In the genomic region with DNA sequence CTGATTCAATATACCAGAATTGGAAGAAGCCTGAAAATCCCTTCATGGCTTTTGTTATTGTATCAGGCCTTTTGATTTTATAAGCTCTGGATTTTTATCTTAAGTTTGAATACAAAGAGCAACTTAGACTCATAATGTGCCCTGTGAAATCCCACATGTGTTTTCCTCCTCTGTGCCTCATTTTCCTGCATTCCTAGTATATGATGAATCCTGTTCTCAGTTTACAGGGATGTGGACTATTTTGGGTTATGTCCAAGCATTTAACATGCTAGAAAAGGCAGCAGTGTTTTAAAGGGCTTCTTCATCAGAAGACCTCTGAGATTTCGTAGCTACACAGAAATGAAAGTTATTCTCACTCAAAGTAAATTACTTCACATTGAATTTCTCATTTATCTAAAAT, we compare ENCODE assay signal across 13 cellular contexts.
DNase-seq lines count a peak whose midpoint lies in the region; ATAC-seq and TF ChIP-seq lines count a peak whose summit lies in the region.
"Had no signal": no experiment of that assay in that cellular context is flagged by ENCODE, and none has a peak within 500 bp of the region (broad histone marks: within the 10 kb centered on the region; RNA-seq: fewer than 3 reads in every experiment).

No MANE protein-coding gene starts in this region.

- H3K4me1 Mint-ChIP-seq in HFFc6 (ENCODE audit: low read depth): peaks cover 70% of the 10 kb centered on the region
- H3K4me1 Mint-ChIP-seq: activated CD8-positive, alpha-beta memory T cell treated with anti-CD3 and anti-CD28 coated beads, Interleukin-2, amount 10 ng/mL, durations not matched to agents 7 days and 5 days; activated naive CD8-positive, alpha-beta T cell treated with anti-CD3 and anti-CD28 coated beads, Interleukin-2, amount 50 U/mL, for 24 hours; stimulated activated naive CD8-positive, alpha-beta T cell treated with anti-CD3 and anti-CD28 coated beads, Interleukin-15, amount 100 ng/mL, for 72 hours had no signal

- TF ChIP-seq CTCF in HFFc6 (IDR thresholded peaks at IDR 0.05) (no peak), foreskin fibroblast (IDR thresholded peaks at IDR 0.05; ENCODE audit: low read depth, low read length) (no peak)

- H3K4me3 ChIP-seq in foreskin fibroblast (ENCODE audit: low read depth in 1 of 2, low read length in 2 of 2): no peak overlapping the region

- intact Hi-C loops in posterior cingulate gyrus (cut with DNase I): no loop called here

- DNase-seq in HFFc6: peak; percentile 63
- peak; percentile 87 for DNase-seq in amniotic epithelial cell (ENCODE audit: low read depth)
- DNase-seq in foreskin fibroblast: peak; percentile 85 to 93
- peak; percentile 40 for DNase-seq in smooth muscle cell of the brain vasculature (ENCODE audit: low read depth, low spot score)
- DNase-seq in posterior cingulate gyrus: no peak
- no peak for DNase-seq in NCI-H2029 (lab: John Stamatoyannopoulos, UW)
- no peak for DNase-seq in activated CD8-positive, alpha-beta memory T cell treated with anti-CD3 and anti-CD28 coated beads, Interleukin-2, amount 50 U/mL, for 4 hours
- DNase-seq: activated CD8-positive, alpha-beta memory T cell treated with anti-CD3 and anti-CD28 coated beads, Interleukin-2, amount 10 ng/mL, durations not matched to agents 7 days and 5 days; activated naive CD8-positive, alpha-beta T cell treated with anti-CD3 and anti-CD28 coated beads, Interleukin-2, amount 50 U/mL, for 24 hours; kidney; NCI-H1436; stimulated activated naive CD8-positive, alpha-beta T cell treated with anti-CD3 and anti-CD28 coated beads, Interleukin-15, amount 100 ng/mL, for 72 hours had no signal

- peaks cover 9% of the 10 kb centered on the region for H3K36me3 Mint-ChIP-seq in HFFc6 (ENCODE audit: low read depth)
- H3K36me3 Mint-ChIP-seq: activated CD8-positive, alpha-beta memory T cell treated with anti-CD3 and anti-CD28 coated beads, Interleukin-2, amount 10 ng/mL, durations not matched to agents 7 days and 5 days had no signal

- no peaks in the 10 kb centered on the region for H3K27me3 Mint-ChIP-seq in HFFc6 (ENCODE audit: insufficient read depth)
- H3K27me3 Mint-ChIP-seq: activated CD8-positive, alpha-beta memory T cell treated with anti-CD3 and anti-CD28 coated beads, Interleukin-2, amount 10 ng/mL, durations not matched to agents 7 days and 5 days; stimulated activated naive CD8-positive, alpha-beta T cell treated with anti-CD3 and anti-CD28 coated beads, Interleukin-15, amount 100 ng/mL, for 72 hours had no signal

- ATAC-seq in GM21528 (IDR thresholded peaks at IDR 0.05; ENCODE audit: low FRiP score, unreplicated experiment): no peak
- ATAC-seq: activated CD8-positive, alpha-beta memory T cell treated with anti-CD3 and anti-CD28 coated beads, Interleukin-2, amount 10 ng/mL, durations not matched to agents 7 days and 5 days; activated naive CD8-positive, alpha-beta T cell treated with anti-CD3 and anti-CD28 coated beads, Interleukin-2, amount 50 U/mL, for 24 hours; stimulated activated naive CD8-positive, alpha-beta T cell treated with anti-CD3 and anti-CD28 coated beads, Interleukin-15, amount 100 ng/mL, for 72 hours had no signal

- peak overlapping the region; percentile 23 for H3K4me3 Mint-ChIP-seq in HFFc6
- H3K4me3 Mint-ChIP-seq: activated CD8-positive, alpha-beta memory T cell treated with anti-CD3 and anti-CD28 coated beads, Interleukin-2, amount 10 ng/mL, durations not matched to agents 7 days and 5 days; activated naive CD8-positive, alpha-beta T cell treated with anti-CD3 and anti-CD28 coated beads, Interleukin-2, amount 50 U/mL, for 24 hours; stimulated activated naive CD8-positive, alpha-beta T cell treated with anti-CD3 and anti-CD28 coated beads, Interleukin-15, amount 100 ng/mL, for 72 hours had no signal

- H3K9me3 Mint-ChIP-seq in HFFc6: no peaks in the 10 kb centered on the region

- peak overlapping the region; percentile 83 for H3K27ac Mint-ChIP-seq in HFFc6
- H3K27ac Mint-ChIP-seq: activated CD8-positive, alpha-beta memory T cell treated with anti-CD3 and anti-CD28 coated beads, Interleukin-2, amount 10 ng/mL, durations not matched to agents 7 days and 5 days; activated naive CD8-positive, alpha-beta T cell treated with anti-CD3 and anti-CD28 coated beads, Interleukin-2, amount 50 U/mL, for 24 hours had no signal

Comparison
In these comparisons a context has a peak if more than half of its experiments do, and no peak if none do; other contexts are left out.
1. DNase-seq: peak in HFFc6 (single experiment), amniotic epithelial cell (single experiment), foreskin fibroblast (2 of 2) and smooth muscle cell of the brain vasculature (single experiment); none in posterior cingulate gyrus (0 of 10), NCI-H2029 (single experiment) and activated CD8-positive, alpha-beta memory T cell treated with anti-CD3 and anti-CD28 coated beads, Interleukin-2, amount 50 U/mL, for 4 hours (single experiment).